In genomic region chr9:135789838-135790291, GRCh38 we compare ENCODE assay signal across 20 cellular contexts.
"Had no signal": no experiment of that assay in that cellular context is flagged by ENCODE, and none has a peak within 500 bp of the region (broad histone marks: within the 10 kb centered on the region; RNA-seq: fewer than 3 reads in every experiment).

No MANE protein-coding gene starts in this region.

- ATAC-seq: Panc1, PC-3, T-cell had no signal

- H3K27ac ChIP-seq: RWPE1 had no signal

- H3K4me2 ChIP-seq: SK-N-SH had no signal

- H3K9me3 ChIP-seq: SK-N-SH had no signal

- DNase-seq: KBM-7, NCI-H1092, NCI-H1105 treated with DMSO at 0.1 percent for 48 hours, NCI-H1417 treated with DMSO at 0.1 percent for 48 hours, NCI-H146, NCI-H1694 treated with DMSO at 0.1 percent for 48 hours, NCI-H1930, NCI-H2081, NCI-H2107, NCI-H2227 treated with DMSO at 0.1 percent for 48 hours, NCI-H524 treated with DMSO at 0.1 percent for 48 hours, NCI-H69, NCI-H774, PC-3, SHP77, SK-N-SH, SW 1271, T-cell had no signal
